23 cellular contexts compared by ENCODE assay signal in the genomic region with DNA sequence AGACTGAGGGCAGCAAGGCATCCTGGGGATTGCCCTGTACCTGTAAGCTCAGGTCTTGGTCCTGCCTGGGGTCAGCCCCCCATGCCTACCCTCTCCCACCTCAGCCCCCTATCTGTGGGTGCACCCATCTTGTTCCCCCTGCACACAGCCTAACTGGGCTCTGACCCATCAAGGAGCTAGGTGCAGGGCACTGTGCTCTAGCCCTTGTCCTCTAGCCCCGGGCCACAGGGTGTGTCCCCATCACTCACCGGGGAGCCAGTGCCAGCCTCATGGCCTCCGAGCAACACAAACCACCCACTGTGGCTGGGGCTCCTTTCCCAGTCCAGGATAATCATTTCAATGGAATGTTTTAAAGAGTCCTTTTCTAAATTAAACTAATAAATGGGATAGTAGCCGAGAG.
"Had no signal": no experiment of that assay in that cellular context is flagged by ENCODE, and none has a peak within 500 bp of the region (broad histone marks: within the 10 kb centered on the region; RNA-seq: fewer than 3 reads in every experiment).

No MANE protein-coding gene starts in this region.

- H3K9me3 Mint-ChIP-seq: activated B cell treated with CpG ODN at 0.5 μM for 24 hours; activated CD4-positive, alpha-beta memory T cell treated with anti-CD3 and anti-CD28 coated beads, Interleukin-2, amount 10 ng/mL, durations not matched to agents 7 days and 5 days; activated naive CD4-positive, alpha-beta T cell treated with anti-CD3 and anti-CD28 coated beads, Interleukin-2, amount 10 ng/mL, durations not matched to agents 7 days and 5 days; dendritic cell treated with granulocyte-macrophage colony-stimulating factor and Interleukin-4, amounts not matched to agents 40 ng/mL and 50 ng/mL, for 4 days; naive thymus-derived CD4-positive, alpha-beta T cell; stimulated activated naive CD8-positive, alpha-beta T cell treated with anti-CD3 and anti-CD28 coated beads, Interleukin-15, Interleukin-2, amounts not matched to agents 100 ng/mL and 50 ng/mL, for 24 hours; T-helper 1 cell treated with Interleukin-12 subunit alpha and Interleukin-12 subunit beta and Interleukin-4 antibody, amounts not matched to agents 30 μg/mL and 1 μg/mL, for 36 hours had no signal

- H3K4me1 Mint-ChIP-seq: activated B cell treated with CpG ODN at 0.5 μM for 24 hours had no signal

- H3K4me3 Mint-ChIP-seq: activated B cell treated with CpG ODN at 0.5 μM for 24 hours; activated CD4-positive, alpha-beta memory T cell treated with anti-CD3 and anti-CD28 coated beads, Interleukin-2, amount 10 ng/mL, durations not matched to agents 7 days and 5 days; activated naive CD4-positive, alpha-beta T cell treated with anti-CD3 and anti-CD28 coated beads, Interleukin-2, amount 10 ng/mL, durations not matched to agents 7 days and 5 days; dendritic cell treated with granulocyte-macrophage colony-stimulating factor and Interleukin-4, amounts not matched to agents 40 ng/mL and 50 ng/mL, for 4 days; naive thymus-derived CD4-positive, alpha-beta T cell; stimulated activated naive CD8-positive, alpha-beta T cell treated with anti-CD3 and anti-CD28 coated beads, Interleukin-15, Interleukin-2, amounts not matched to agents 100 ng/mL and 50 ng/mL, for 24 hours; T-helper 1 cell treated with Interleukin-12 subunit alpha and Interleukin-12 subunit beta and Interleukin-4 antibody, amounts not matched to agents 30 μg/mL and 1 μg/mL, for 36 hours had no signal

- DNase-seq: activated B cell treated with CpG ODN at 0.5 μM for 24 hours; activated CD4-positive, alpha-beta memory T cell treated with anti-CD3 and anti-CD28 coated beads, Interleukin-2, amount 10 ng/mL, durations not matched to agents 7 days and 5 days; activated CD4-positive, alpha-beta T cell treated with anti-CD3 and anti-CD28 coated beads for 4 hours; activated effector memory CD4-positive, alpha-beta T cell treated with anti-CD3 and anti-CD28 coated beads, Interleukin-2, amount 50 U/mL, for 16 hours; activated naive CD4-positive, alpha-beta T cell treated with anti-CD3 and anti-CD28 coated beads, Interleukin-2, amount 10 ng/mL, durations not matched to agents 7 days and 5 days; amygdala; effector CD4-positive, alpha-beta T cell; foreskin melanocyte; glutamatergic neuron; hippocampal formation; kidney glomerular epithelial cell; left lung; ovary; stimulated activated CD4-positive, alpha-beta T cell treated with anti-CD3 and anti-CD28 coated beads, Interleukin-4, amount 100 ng/mL, for 24 hours; tibial artery; uterus had no signal

- ATAC-seq: naive thymus-derived CD4-positive, alpha-beta T cell had no signal

- H3K27me3 ChIP-seq: cardiac muscle cell, ovary, tibial artery, uterus had no signal

- H3K4me1 ChIP-seq: left lung, prostate gland, uterus had no signal

- H3K4me3 ChIP-seq: cardiac muscle cell, left lung, lung, ovary, prostate gland, tibial artery, uterus had no signal

- H3K27ac Mint-ChIP-seq: activated B cell treated with CpG ODN at 0.5 μM for 24 hours; activated CD4-positive, alpha-beta memory T cell treated with anti-CD3 and anti-CD28 coated beads, Interleukin-2, amount 10 ng/mL, durations not matched to agents 7 days and 5 days; activated naive CD4-positive, alpha-beta T cell treated with anti-CD3 and anti-CD28 coated beads, Interleukin-2, amount 10 ng/mL, durations not matched to agents 7 days and 5 days; dendritic cell treated with granulocyte-macrophage colony-stimulating factor and Interleukin-4, amounts not matched to agents 40 ng/mL and 50 ng/mL, for 4 days; naive thymus-derived CD4-positive, alpha-beta T cell; stimulated activated naive CD8-positive, alpha-beta T cell treated with anti-CD3 and anti-CD28 coated beads, Interleukin-15, Interleukin-2, amounts not matched to agents 100 ng/mL and 50 ng/mL, for 24 hours; T-helper 1 cell treated with Interleukin-12 subunit alpha and Interleukin-12 subunit beta and Interleukin-4 antibody, amounts not matched to agents 30 μg/mL and 1 μg/mL, for 36 hours had no signal

- H3K27ac ChIP-seq: cardiac muscle cell, left lung, ovary, prostate gland, tibial artery, uterus had no signal

- H3K36me3 Mint-ChIP-seq: activated naive CD4-positive, alpha-beta T cell treated with anti-CD3 and anti-CD28 coated beads, Interleukin-2, amount 10 ng/mL, durations not matched to agents 7 days and 5 days had no signal

- H3K36me3 ChIP-seq: cardiac muscle cell, left lung, ovary, prostate gland, tibial artery, uterus had no signal

- H3K9me3 ChIP-seq: left lung, ovary, prostate gland, tibial artery, uterus had no signal
